ENCODE assay signal across 10 cellular contexts in the genomic region with DNA sequence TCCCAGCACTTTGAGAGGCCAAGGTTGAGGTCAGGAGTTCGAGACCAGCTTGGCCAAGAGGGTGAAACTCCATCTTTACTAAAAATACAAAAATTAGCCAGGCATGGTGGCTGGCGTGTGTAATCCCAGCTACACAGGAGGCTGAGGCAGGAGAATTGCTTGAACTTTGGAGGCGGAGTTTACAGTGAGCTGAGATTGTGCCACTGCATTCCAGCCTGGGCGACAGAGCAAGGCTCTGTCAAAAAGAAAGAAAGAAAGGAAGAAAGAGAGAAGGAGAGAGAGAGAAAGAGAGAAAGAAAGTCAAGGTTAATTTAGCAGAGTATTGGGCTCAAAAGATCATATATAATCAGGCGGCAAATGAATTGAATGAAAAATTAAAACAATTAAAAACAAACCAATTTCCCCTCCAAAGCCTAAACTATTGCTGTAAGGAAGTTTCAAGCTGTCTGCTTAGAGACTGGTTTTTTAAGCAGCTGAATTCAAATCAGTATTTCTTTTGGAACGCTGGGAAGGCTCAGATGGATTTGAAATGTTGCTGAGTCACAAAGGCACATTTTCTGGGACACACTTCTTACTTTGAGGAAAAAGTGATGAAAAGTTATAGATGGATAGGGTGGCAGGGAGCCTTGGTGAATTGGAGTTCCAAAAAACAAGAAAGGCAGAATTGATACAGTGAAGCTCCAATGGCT.
DNase-seq lines count a peak whose midpoint lies in the region; ATAC-seq and TF ChIP-seq lines count a peak whose summit lies in the region.
"Had no signal": no experiment of that assay in that cellular context is flagged by ENCODE, and none has a peak within 500 bp of the region (broad histone marks: within the 10 kb centered on the region; RNA-seq: fewer than 3 reads in every experiment).

No MANE protein-coding gene starts in this region.

- no peak for TF ChIP-seq CTCF in fibroblast of mammary gland (conservative IDR thresholded peaks at IDR 0.05; ENCODE audit: control insufficient read depth, insufficient read depth, low read depth, low read length)

- POLR2A ChIA-PET in activated CD4-positive, alpha-beta memory T cell treated with anti-CD3 and anti-CD28 coated beads for 36 hours (lab: Charles Lee) = interaction anchor here (0.6 to 1.3 kb wide), 2 partner anchors 9 to 81 kb away, joined by 6 read pairs; a partner anchor contains a TSS

- intact Hi-C loops in activated CD4-positive, alpha-beta memory T cell treated with anti-CD3 and anti-CD28 coated beads for 36 hours (cut with micrococcal nuclease) = loop anchor here (1.0 to 2.0 kb wide), 6 partner anchors 8 to 125 kb away; no protein-coding TSS in a partner anchor

- no peaks in the 10 kb centered on the region for H3K9me3 Mint-ChIP-seq in CD4-positive, CD25-positive, alpha-beta regulatory T cell
- no peaks in the 10 kb centered on the region for H3K9me3 Mint-ChIP-seq in activated CD4-positive, alpha-beta memory T cell treated with anti-CD3 and anti-CD28 coated beads for 36 hours

- H3K36me3 ChIP-seq in CD4-positive, CD25-positive, alpha-beta regulatory T cell (ENCODE audit: control insufficient read depth, insufficient read depth, low read length) = no peaks in the 10 kb centered on the region

- H3K9me3 ChIP-seq in CD4-positive, CD25-positive, alpha-beta regulatory T cell (ENCODE audit: control insufficient read depth in 2 of 2, low read length in 2 of 2) = no peaks in the 10 kb centered on the region

- peaks cover 5 to 21% (median 18%) of the 10 kb centered on the region in 4 donors for H3K4me1 Mint-ChIP-seq in CD4-positive, CD25-positive, alpha-beta regulatory T cell
- peaks cover 52% of the 10 kb centered on the region for H3K4me1 Mint-ChIP-seq in activated CD4-positive, alpha-beta memory T cell treated with anti-CD3 and anti-CD28 coated beads for 36 hours (ENCODE audit: low read depth)

- peaks cover 15% of the 10 kb centered on the region for H3K27me3 Mint-ChIP-seq in CD4-positive, CD25-positive, alpha-beta regulatory T cell
- no peaks in the 10 kb centered on the region for H3K27me3 Mint-ChIP-seq in activated CD4-positive, alpha-beta memory T cell treated with anti-CD3 and anti-CD28 coated beads for 36 hours

- peak overlapping the region in 2 of 3 donors; percentile 44 to 93 for H3K27ac Mint-ChIP-seq in CD4-positive, CD25-positive, alpha-beta regulatory T cell
- peak overlapping the region; percentile 79 for H3K27ac Mint-ChIP-seq in activated CD4-positive, alpha-beta memory T cell treated with anti-CD3 and anti-CD28 coated beads for 36 hours

- CTCF ChIA-PET in activated CD4-positive, alpha-beta memory T cell treated with anti-CD3 and anti-CD28 coated beads for 36 hours (lab: Charles Lee) = interaction anchor here (0.6 to 2.3 kb wide), 8 partner anchors 10 to 187 kb away, joined by 3 to 9 read pairs (median 4); no protein-coding TSS in a partner anchor

- H3K4me1 ChIP-seq in CD4-positive, CD25-positive, alpha-beta regulatory T cell (ENCODE audit: control insufficient read depth, insufficient read depth, low read length, poor library complexity, severe bottlenecking) = no peaks in the 10 kb centered on the region

- no peak overlapping the region for H3K4me3 Mint-ChIP-seq in CD4-positive, CD25-positive, alpha-beta regulatory T cell
- peak overlapping the region; percentile 51 for H3K4me3 Mint-ChIP-seq in activated CD4-positive, alpha-beta memory T cell treated with anti-CD3 and anti-CD28 coated beads for 36 hours

- ATAC-seq in CD4-positive, CD25-positive, alpha-beta regulatory T cell (ENCODE audit: low read depth in 2 of 2) = no peak

- H3K4me3 ChIP-seq in CD4-positive, CD25-positive, alpha-beta regulatory T cell (ENCODE audit: low read depth, low read length) = no peak overlapping the region
- H3K4me3 ChIP-seq in fibroblast of mammary gland (ENCODE audit: control insufficient read depth, low read depth, low read length) = no peak overlapping the region

- no peak for DNase-seq in CD4-positive, CD25-positive, alpha-beta regulatory T cell
- DNase-seq in activated CD4-positive, alpha-beta memory T cell treated with anti-CD3 and anti-CD28 coated beads for 36 hours = no peak
- DNase-seq in fibroblast of mammary gland (ENCODE audit: low read depth) (peak; percentile 59), putamen (ENCODE audit: low spot score) (peak; percentile 54), iPS-NIHi11 (ENCODE audit: low spot score) (no peak), dedifferentiated amniotic fluid mesenchymal stem cell (ENCODE audit: extremely low spot score) (no peak), SW 1271 (lab: John Stamatoyannopoulos, UW) (no peak)
- no peak for DNase-seq in effector CD4-positive, alpha-beta T cell
- DNase-seq: DMS 273 treated with DMSO at 0.1 percent for 48 hours, H7 had no signal

- H3K27me3 ChIP-seq in CD4-positive, CD25-positive, alpha-beta regulatory T cell (ENCODE audit: control insufficient read depth, insufficient read depth, low read length) = no peaks in the 10 kb centered on the region

- no peak overlapping the region for H3K27ac ChIP-seq in CD4-positive, CD25-positive, alpha-beta regulatory T cell (ENCODE audit: insufficient read depth, low read length, poor library complexity, severe bottlenecking)

- H3K36me3 Mint-ChIP-seq in CD4-positive, CD25-positive, alpha-beta regulatory T cell = no peaks in the 10 kb centered on the region
- no peaks in the 10 kb centered on the region for H3K36me3 Mint-ChIP-seq in activated CD4-positive, alpha-beta memory T cell treated with anti-CD3 and anti-CD28 coated beads for 36 hours

Comparison
In these comparisons a context has a peak if more than half of its experiments do, and no peak if none do; other contexts are left out.
1. DNase-seq: peak in fibroblast of mammary gland (single experiment) and putamen (single experiment); none in CD4-positive, CD25-positive, alpha-beta regulatory T cell (0 of 3), activated CD4-positive, alpha-beta memory T cell treated with anti-CD3 and anti-CD28 coated beads for 36 hours (single experiment), iPS-NIHi11 (single experiment), effector CD4-positive, alpha-beta T cell (single experiment), dedifferentiated amniotic fluid mesenchymal stem cell (single experiment) and SW 1271 (0 of 2).